In the genomic region with DNA sequence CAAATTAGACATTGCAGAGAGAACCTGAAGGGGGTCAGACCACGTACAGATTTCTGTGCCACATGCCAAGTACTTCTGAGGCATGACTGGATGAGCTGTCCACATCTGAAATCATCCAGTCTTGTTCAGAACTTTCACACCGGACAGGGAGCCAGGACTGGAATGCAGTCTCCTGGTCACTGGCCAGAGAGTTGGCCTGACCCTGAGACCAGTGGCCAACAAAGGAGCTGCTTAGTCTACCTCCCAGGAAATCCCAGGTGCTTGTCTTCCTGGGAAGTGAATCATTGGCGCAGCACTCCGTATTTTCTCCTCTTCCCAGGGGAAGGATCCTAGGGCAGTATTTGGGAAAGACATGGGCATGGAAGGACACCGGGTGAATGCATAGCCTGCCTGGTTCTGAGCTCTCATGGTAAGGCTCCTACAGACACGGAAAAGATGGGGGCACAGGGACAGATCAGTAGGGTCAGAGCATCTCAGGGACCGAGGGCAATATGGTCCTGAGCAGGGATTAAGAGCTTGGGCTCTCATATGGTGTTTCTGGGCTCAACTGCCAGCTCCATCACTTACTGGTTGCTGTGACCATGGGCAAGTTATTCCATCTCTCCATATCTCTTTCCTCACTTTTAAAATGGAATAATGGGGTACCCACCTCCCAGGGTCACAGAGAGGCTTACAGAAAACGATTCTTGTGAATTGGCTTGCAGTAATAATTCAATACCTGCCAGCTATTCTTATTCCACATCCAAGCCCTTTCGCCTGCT, we compare ENCODE assay signal across 8 cellular contexts. TPM values are rescaled to one million over a fixed set of nuclear protein-coding genes. Genes with fewer than 3 reads are reported as not detected.
A peak's percentile ranks its signal among the peaks of the same experiment; 100 is the strongest.
DNase-seq lines count a peak whose midpoint lies in the region; TF ChIP-seq lines count a peak whose summit lies in the region.

No MANE protein-coding gene starts in this region.

- H3K27ac Mint-ChIP-seq in activated T-cell treated with anti-CD3 and anti-CD28 coated beads, Interleukin-2, amount 50 U/mL, for 24 hours = peak overlapping the region; percentile 93
- peak overlapping the region; percentile 99 for H3K27ac Mint-ChIP-seq in glutamatergic neuron (ENCODE audit: unreplicated experiment)

- no peak for TF ChIP-seq CTCF in VCaP (conservative IDR thresholded peaks at IDR 0.05)
- no peak for TF ChIP-seq CTCF in glutamatergic neuron (IDR thresholded peaks at IDR 0.05; ENCODE audit: partially characterized antibody, unreplicated experiment)

- no peaks in the 10 kb centered on the region for H3K27me3 Mint-ChIP-seq in activated T-cell treated with anti-CD3 and anti-CD28 coated beads, Interleukin-2, amount 50 U/mL, for 24 hours
- peaks cover 24% of the 10 kb centered on the region for H3K27me3 Mint-ChIP-seq in glutamatergic neuron (ENCODE audit: unreplicated experiment)

- H3K9me3 Mint-ChIP-seq in activated T-cell treated with anti-CD3 and anti-CD28 coated beads, Interleukin-2, amount 50 U/mL, for 24 hours = no peaks in the 10 kb centered on the region
- H3K9me3 Mint-ChIP-seq in glutamatergic neuron (ENCODE audit: unreplicated experiment) = peaks cover 31% of the 10 kb centered on the region

- peak overlapping the region in 5 of 7 experiments; percentile 52 to 78 (median 73) for H3K4me3 ChIP-seq in skin epidermis

- H3K4me3 Mint-ChIP-seq in activated T-cell treated with anti-CD3 and anti-CD28 coated beads, Interleukin-2, amount 50 U/mL, for 24 hours = peak overlapping the region; percentile 94
- peak overlapping the region; percentile 97 for H3K4me3 Mint-ChIP-seq in glutamatergic neuron (ENCODE audit: unreplicated experiment)

- H3K36me3 Mint-ChIP-seq in activated T-cell treated with anti-CD3 and anti-CD28 coated beads, Interleukin-2, amount 50 U/mL, for 24 hours (ENCODE audit: low read depth) = peaks cover 42% of the 10 kb centered on the region
- H3K36me3 Mint-ChIP-seq in glutamatergic neuron (ENCODE audit: unreplicated experiment) = peaks cover 6% of the 10 kb centered on the region

- peaks cover 42% of the 10 kb centered on the region for H3K4me1 Mint-ChIP-seq in activated T-cell treated with anti-CD3 and anti-CD28 coated beads, Interleukin-2, amount 50 U/mL, for 24 hours (ENCODE audit: low read depth)
- peaks cover 41% of the 10 kb centered on the region for H3K4me1 Mint-ChIP-seq in glutamatergic neuron (ENCODE audit: low read depth, unreplicated experiment)

- DNase-seq in activated T-cell treated with anti-CD3 and anti-CD28 coated beads, Interleukin-2, amount 50 U/mL, for 24 hours = no peak
- DNase-seq in activated T-cell treated with anti-CD3 and anti-CD28 coated beads, Interleukin-2, amount 50 U/mL, for 48 hours = no peak
- DNase-seq in glutamatergic neuron (no peak), NCI-H187 treated with DMSO at 0.1 percent for 48 hours (lab: John Stamatoyannopoulos, UW) (no peak), epidermal melanocyte (ENCODE audit: insufficient read length, low spot score) (no peak), G401 (ENCODE audit: low spot score) (no peak)

- peak overlapping the region; percentile 91 for H3K27ac ChIP-seq in VCaP
- peak overlapping the region in 2 of 21 experiments; percentile 21 to 82 for H3K27ac ChIP-seq in skin epidermis

- in situ Hi-C loops in G401 (cut with HindIII; ENCODE audit: low sequenced_read_pairs) = loop anchor here (25.0 kb wide), 1 partner anchor 167 kb away; a partner anchor contains a TSS

RNA-seq across cellular contexts. Expression of a gene that starts 1.3 kb away (rescaled TPM):
- total RNA-seq in glutamatergic neuron (ENCODE audit: unreplicated experiment) = 589 TPM
- total RNA-seq in G401 (2014; rRNA removed; shearing (Covaris generic)) = 464 and 607 TPM in 2 replicates

RNA-seq across cellular contexts. Expression of a gene that starts 15.7 kb away (rescaled TPM):
- 0.44 TPM for total RNA-seq in glutamatergic neuron (ENCODE audit: unreplicated experiment)
- total RNA-seq in G401 (2014; rRNA removed; shearing (Covaris generic)) = not detected in 2 replicates

RNA-seq across cellular contexts. Expression of a gene that starts 59.3 kb away (rescaled TPM):
- 82.9 TPM for total RNA-seq in glutamatergic neuron (ENCODE audit: unreplicated experiment)
- total RNA-seq in G401 (2014; rRNA removed; shearing (Covaris generic)) = 101 and 129 TPM in 2 replicates
